In genomic region chr1:31788825-31789256, GRCh38 we compare ENCODE assay signal across 8 cellular contexts. TPM values are rescaled to one million over a fixed set of nuclear protein-coding genes. Genes with fewer than 3 reads are reported as not detected.
DNase-seq lines count a peak whose midpoint lies in the region; ATAC-seq and TF ChIP-seq lines count a peak whose summit lies in the region.

No MANE protein-coding gene starts in this region.

- no peaks in the 10 kb centered on the region for H3K36me3 ChIP-seq in breast epithelium

- H3K4me3 ChIP-seq in HFF-Myc (replicated peaks; ENCODE audit: low read depth, low read length) (peak overlapping the region; percentile 56), breast epithelium (peak overlapping the region; percentile 59 to 83 (median 63))

- no peaks in the 10 kb centered on the region for H3K9me3 ChIP-seq in breast epithelium

- TF ChIP-seq CTCF in HFF-Myc (IDR thresholded peaks at IDR 0.05; ENCODE audit: low read depth, low read length, missing control alignments) (no peak), breast epithelium (IDR thresholded peaks at IDR 0.05) (no peak)

- peak; percentile 53 for ATAC-seq in left colon

- peak; percentile 48 for DNase-seq in NCI-H345 (lab: John Stamatoyannopoulos, UW)
- DNase-seq in NCI-H345 treated with DMSO at 0.1 percent for 48 hours (lab: John Stamatoyannopoulos, UW; ENCODE audit: unreplicated experiment) = no peak
- DNase-seq in HFF-Myc (ENCODE audit: extremely low read depth, low read depth) = peak; percentile 30
- DNase-seq in NCI-H69 (lab: John Stamatoyannopoulos, UW) = peak; percentile 60
- peak in 1 of 2 donors; percentile 51 for DNase-seq in breast epithelium (ENCODE audit: low spot score in 2 of 2)
- DNase-seq in left colon = no peak
- DNase-seq in substantia nigra (lab: John Stamatoyannopoulos, UW) = peak in 5 of 49 donors; percentile 63 to 78 (median 64)
- no peak for DNase-seq in D341Med (ENCODE audit: low spot score)

- peaks cover 0 to 5% of the 10 kb centered on the region in 2 donors for H3K4me1 ChIP-seq in breast epithelium

- intact Hi-C loops in breast epithelium (cut with DNase I; ENCODE audit: low total_unique reads) (loop anchor here (1.0 kb wide), 1 partner anchor 27 kb away; no protein-coding TSS in a partner anchor), left colon (cut with DNase I, micrococcal nuclease) (loop anchor here (5.0 to 10.0 kb wide), 2 partner anchors 127 to 134 kb away; no protein-coding TSS in a partner anchor)

- H3K27me3 ChIP-seq in breast epithelium = no peaks in the 10 kb centered on the region

- H3K27ac ChIP-seq in breast epithelium = peak overlapping the region; percentile 88 to 97
- peak overlapping the region; percentile 91 for H3K27ac ChIP-seq in substantia nigra (ENCODE audit: low read depth, low read length, poor library complexity, severe bottlenecking)

- no peak for TF ChIP-seq POLR2A in breast epithelium (IDR thresholded peaks at IDR 0.05)

RNA-seq across cellular contexts. Expression of gene ADGRB2, which starts 24.7 kb away (rescaled TPM):
- total RNA-seq in breast epithelium (1 to 10 TPM; 1.3 to 4.9 (median 2.9) TPM), left colon (under 1 TPM; 0.79 to 0.89 TPM)

RNA-seq across cellular contexts. Expression of gene SPOCD1, which starts 27.0 kb away (rescaled TPM):
- total RNA-seq in breast epithelium = 10 to 100 TPM in 1 of 3 donors, 1 to 10 TPM in 1, under 1 TPM in 1; 0.15 to 11.1 (median 1.1) TPM
- under 1 TPM; 0.45 to 0.79 TPM for total RNA-seq in left colon

Comparison
In these comparisons a context has a peak if more than half of its experiments do, and no peak if none do; other contexts are left out.
1. DNase-seq: peak in NCI-H345 (single experiment), HFF-Myc (single experiment) and NCI-H69 (single experiment); none in NCI-H345 treated with DMSO at 0.1 percent for 48 hours (single experiment), left colon (0 of 2) and D341Med (single experiment).